26 cellular contexts compared by ENCODE assay signal in genomic region chr14:75630695-75631452, GRCh38. TPM values are rescaled to one million over a fixed set of nuclear protein-coding genes. Genes with fewer than 3 reads are reported as not detected.
A peak's percentile ranks its signal among the peaks of the same experiment; 100 is the strongest.
DNase-seq lines count a peak whose midpoint lies in the region; ATAC-seq lines count a peak whose summit lies in the region.
"Had no signal": no experiment of that assay in that cellular context is flagged by ENCODE, and none has a peak within 500 bp of the region (broad histone marks: within the 10 kb centered on the region; RNA-seq: fewer than 3 reads in every experiment).

No MANE protein-coding gene starts in this region.

- no peaks in the 10 kb centered on the region for H3K36me3 ChIP-seq in HUES48 (ENCODE audit: control insufficient read depth, insufficient read depth, low read length)
- H3K36me3 ChIP-seq in NT2/D1 (ENCODE audit: insufficient read depth, insufficient read length, low read length) = no peaks in the 10 kb centered on the region
- H3K36me3 ChIP-seq: colonic mucosa had no signal

- intact Hi-C loops in activated T-helper 2 cell treated with anti-CD3 and anti-CD28 coated beads, Interferon-gamma antibody, Interleukin-2, Interleukin-4, amounts not matched to agents 10 μg/mL and 5 μg/mL and 100 μg/mL, durations not matched to agents 14 hours and 24 hours and 36 hours (cut with micrococcal nuclease) = no loop called here

- no peak overlapping the region for H3K4me3 Mint-ChIP-seq in activated naive CD8-positive, alpha-beta T cell treated with anti-CD3 and anti-CD28 coated beads for 36 hours
- H3K4me3 Mint-ChIP-seq in activated T-helper 2 cell treated with anti-CD3 and anti-CD28 coated beads, Interferon-gamma antibody, Interleukin-2, Interleukin-4, amounts not matched to agents 10 μg/mL and 5 μg/mL and 100 μg/mL, durations not matched to agents 14 hours and 24 hours and 36 hours (ENCODE audit: low read depth) = no peak overlapping the region
- H3K4me3 Mint-ChIP-seq: activated T-cell treated with anti-CD3 and anti-CD28 coated beads, Interleukin-2, amount 50 U/mL, for 4 hours; B cell; CD8-positive, alpha-beta memory T cell; IgD-negative memory B cell had no signal

- H3K27ac ChIP-seq in HUES48 (ENCODE audit: low read depth, low read length) = peak overlapping the region; percentile 92
- H3K27ac ChIP-seq: colonic mucosa, foreskin keratinocyte, HL-60, psoas muscle, SK-N-MC had no signal

- H3K27ac Mint-ChIP-seq in activated naive CD8-positive, alpha-beta T cell treated with anti-CD3 and anti-CD28 coated beads for 36 hours = no peak overlapping the region
- no peak overlapping the region for H3K27ac Mint-ChIP-seq in activated T-helper 2 cell treated with anti-CD3 and anti-CD28 coated beads, Interferon-gamma antibody, Interleukin-2, Interleukin-4, amounts not matched to agents 10 μg/mL and 5 μg/mL and 100 μg/mL, durations not matched to agents 14 hours and 24 hours and 36 hours
- H3K27ac Mint-ChIP-seq: B cell; CD8-positive, alpha-beta memory T cell; IgD-negative memory B cell had no signal

- H3K9ac ChIP-seq in HUES48 (ENCODE audit: low read depth, low read length) (peak overlapping the region; percentile 39), NT2/D1 (ENCODE audit: insufficient read length, low read depth) (no peak overlapping the region)

- H3K4me3 ChIP-seq in HUES48 (ENCODE audit: low read depth, low read length) (peak overlapping the region; percentile 34), NT2/D1 (ENCODE audit: insufficient read length, low read depth) (no peak overlapping the region)
- H3K4me3 ChIP-seq: colonic mucosa, GM12878, psoas muscle, SK-N-MC had no signal

- H3K36me3 Mint-ChIP-seq in activated naive CD8-positive, alpha-beta T cell treated with anti-CD3 and anti-CD28 coated beads for 36 hours = peaks cover 1% of the 10 kb centered on the region
- H3K36me3 Mint-ChIP-seq in activated T-helper 2 cell treated with anti-CD3 and anti-CD28 coated beads, Interferon-gamma antibody, Interleukin-2, Interleukin-4, amounts not matched to agents 10 μg/mL and 5 μg/mL and 100 μg/mL, durations not matched to agents 14 hours and 24 hours and 36 hours (ENCODE audit: low read depth) = no peaks in the 10 kb centered on the region

- no peaks in the 10 kb centered on the region for H3K9me3 ChIP-seq in HUES48 (ENCODE audit: control insufficient read depth, insufficient read depth, low read length)
- H3K9me3 ChIP-seq in NT2/D1 (ENCODE audit: insufficient read depth, low read length) = no peaks in the 10 kb centered on the region
- H3K9me3 ChIP-seq: colonic mucosa, psoas muscle had no signal

- no peaks in the 10 kb centered on the region for H3K27me3 ChIP-seq in HUES48 (ENCODE audit: control insufficient read depth, insufficient read depth, low read length)
- no peaks in the 10 kb centered on the region for H3K27me3 ChIP-seq in NT2/D1 (ENCODE audit: insufficient read depth, insufficient read length)
- H3K27me3 ChIP-seq: colonic mucosa had no signal

- no peaks in the 10 kb centered on the region for H3K9me3 Mint-ChIP-seq in activated naive CD8-positive, alpha-beta T cell treated with anti-CD3 and anti-CD28 coated beads for 36 hours
- no peaks in the 10 kb centered on the region for H3K9me3 Mint-ChIP-seq in activated T-helper 2 cell treated with anti-CD3 and anti-CD28 coated beads, Interferon-gamma antibody, Interleukin-2, Interleukin-4, amounts not matched to agents 10 μg/mL and 5 μg/mL and 100 μg/mL, durations not matched to agents 14 hours and 24 hours and 36 hours
- H3K9me3 Mint-ChIP-seq: activated T-cell treated with anti-CD3 and anti-CD28 coated beads, Interleukin-2, amount 50 U/mL, for 4 hours; CD8-positive, alpha-beta memory T cell; IgD-negative memory B cell had no signal

- H3K27me3 Mint-ChIP-seq in activated naive CD8-positive, alpha-beta T cell treated with anti-CD3 and anti-CD28 coated beads for 36 hours = no peaks in the 10 kb centered on the region
- H3K27me3 Mint-ChIP-seq in activated T-helper 2 cell treated with anti-CD3 and anti-CD28 coated beads, Interferon-gamma antibody, Interleukin-2, Interleukin-4, amounts not matched to agents 10 μg/mL and 5 μg/mL and 100 μg/mL, durations not matched to agents 14 hours and 24 hours and 36 hours (ENCODE audit: low read depth) = peaks cover 2% of the 10 kb centered on the region
- H3K27me3 Mint-ChIP-seq: CD8-positive, alpha-beta memory T cell had no signal

- peaks cover 32% of the 10 kb centered on the region for H3K4me1 ChIP-seq in HUES48 (ENCODE audit: control insufficient read depth, insufficient read depth, low read length)
- peaks cover 9% of the 10 kb centered on the region for H3K4me1 ChIP-seq in NT2/D1 (ENCODE audit: insufficient read depth, insufficient read length)
- H3K4me1 ChIP-seq: colonic mucosa, foreskin keratinocyte, psoas muscle had no signal

- H3K4me1 Mint-ChIP-seq in activated naive CD8-positive, alpha-beta T cell treated with anti-CD3 and anti-CD28 coated beads for 36 hours = no peaks in the 10 kb centered on the region
- no peaks in the 10 kb centered on the region for H3K4me1 Mint-ChIP-seq in activated T-helper 2 cell treated with anti-CD3 and anti-CD28 coated beads, Interferon-gamma antibody, Interleukin-2, Interleukin-4, amounts not matched to agents 10 μg/mL and 5 μg/mL and 100 μg/mL, durations not matched to agents 14 hours and 24 hours and 36 hours (ENCODE audit: low read depth)
- H3K4me1 Mint-ChIP-seq: B cell; CD8-positive, alpha-beta memory T cell; IgD-negative memory B cell had no signal

- DNase-seq in COLO668 (lab: John Stamatoyannopoulos, UW; ENCODE audit: unreplicated experiment) (peak; percentile 69), NT2/D1 (ENCODE audit: low read depth, low spot score) (peak; percentile 39), islet precursor cell (peak; percentile 79)
- DNase-seq in stimulated activated naive CD8-positive, alpha-beta T cell treated with anti-CD3 and anti-CD28 coated beads, Interleukin-15, Interleukin-2, amounts not matched to agents 100 U/mL and 50 U/mL, for 24 hours = no peak
- no peak for DNase-seq in activated naive CD8-positive, alpha-beta T cell treated with anti-CD3 and anti-CD28 coated beads for 36 hours
- DNase-seq in activated T-helper 2 cell treated with anti-CD3 and anti-CD28 coated beads, Interferon-gamma antibody, Interleukin-2, Interleukin-4, amounts not matched to agents 10 μg/mL and 5 μg/mL and 100 μg/mL, durations not matched to agents 14 hours and 24 hours and 36 hours (ENCODE audit: low spot score) = no peak
- DNase-seq: activated CD4-positive, alpha-beta T cell treated with anti-CD3 and anti-CD28 coated beads for 4 hours; activated naive CD4-positive, alpha-beta T cell treated with anti-CD3 and anti-CD28 coated beads, Interleukin-2, amount 50 U/mL, for 16 hours; activated T-cell treated with anti-CD3 and anti-CD28 coated beads, Interleukin-2, amount 50 U/mL, for 4 hours; CD8-positive, alpha-beta memory T cell; colonic mucosa; effector memory CD4-positive, alpha-beta T cell; HCEC 1CT; NCI-H1105 treated with DMSO at 0.1 percent for 48 hours; NCI-H2081; psoas muscle; T-helper 2 cell had no signal

- no peak for ATAC-seq in stimulated activated naive CD8-positive, alpha-beta T cell treated with anti-CD3 and anti-CD28 coated beads, Interleukin-15, Interleukin-2, amounts not matched to agents 100 U/mL and 50 U/mL, for 24 hours
- ATAC-seq in HG03108 (IDR thresholded peaks at IDR 0.05; ENCODE audit: unreplicated experiment) = no peak
- ATAC-seq: activated T-cell treated with anti-CD3 and anti-CD28 coated beads, Interleukin-2, amount 50 U/mL, for 4 hours; esophagus mucosa; foreskin keratinocyte; GM12878; psoas muscle had no signal

RNA-seq across cellular contexts. Expression of gene ERG28, which starts 29.8 kb away (rescaled TPM):
- total RNA-seq in activated naive CD8-positive, alpha-beta T cell treated with anti-CD3 and anti-CD28 coated beads for 36 hours = 10 to 100 TPM; 13.9 to 15.0 TPM
- total RNA-seq in activated T-helper 2 cell treated with anti-CD3 and anti-CD28 coated beads, Interferon-gamma antibody, Interleukin-2, Interleukin-4, amounts not matched to agents 10 μg/mL and 5 μg/mL and 100 μg/mL, durations not matched to agents 14 hours and 24 hours and 36 hours = 20.3 and 21.6 TPM in 2 replicates

RNA-seq across cellular contexts. Expression of gene TTLL5, which starts 30.2 kb away (rescaled TPM):
- 10 to 100 TPM; 26.9 to 30.5 TPM for total RNA-seq in activated naive CD8-positive, alpha-beta T cell treated with anti-CD3 and anti-CD28 coated beads for 36 hours
- 28.8 and 29.6 TPM in 2 replicates for total RNA-seq in activated T-helper 2 cell treated with anti-CD3 and anti-CD28 coated beads, Interferon-gamma antibody, Interleukin-2, Interleukin-4, amounts not matched to agents 10 μg/mL and 5 μg/mL and 100 μg/mL, durations not matched to agents 14 hours and 24 hours and 36 hours

RNA-seq across cellular contexts. Expression of gene FLVCR2, which starts 52.5 kb away (rescaled TPM):
- total RNA-seq in activated naive CD8-positive, alpha-beta T cell treated with anti-CD3 and anti-CD28 coated beads for 36 hours = under 1 TPM; 0.64 to 0.78 TPM
- 3.2 and 5.9 TPM in 2 replicates for total RNA-seq in activated T-helper 2 cell treated with anti-CD3 and anti-CD28 coated beads, Interferon-gamma antibody, Interleukin-2, Interleukin-4, amounts not matched to agents 10 μg/mL and 5 μg/mL and 100 μg/mL, durations not matched to agents 14 hours and 24 hours and 36 hours

Comparison
In these comparisons a context has a peak if more than half of its experiments do, and no peak if none do; other contexts are left out.
1. DNase-seq: peak in COLO668 (single experiment), NT2/D1 (single experiment) and islet precursor cell (single experiment); none in stimulated activated naive CD8-positive, alpha-beta T cell treated with anti-CD3 and anti-CD28 coated beads, Interleukin-15, Interleukin-2, amounts not matched to agents 100 U/mL and 50 U/mL, for 24 hours (single experiment), activated naive CD8-positive, alpha-beta T cell treated with anti-CD3 and anti-CD28 coated beads for 36 hours (single experiment) and activated T-helper 2 cell treated with anti-CD3 and anti-CD28 coated beads, Interferon-gamma antibody, Interleukin-2, Interleukin-4, amounts not matched to agents 10 μg/mL and 5 μg/mL and 100 μg/mL, durations not matched to agents 14 hours and 24 hours and 36 hours (single experiment).